ENCODE assay signal across 19 cellular contexts in genomic region chr5:111076076-111076475, GRCh38. TPM values are rescaled to one million over a fixed set of nuclear protein-coding genes. Genes with fewer than 3 reads are reported as not detected.
DNase-seq lines count a peak whose midpoint lies in the region; ATAC-seq, FAIRE-seq and TF ChIP-seq lines count a peak whose summit lies in the region.
"Had no signal": no experiment of that assay in that cellular context is flagged by ENCODE, and none has a peak within 500 bp of the region (broad histone marks: within the 10 kb centered on the region; RNA-seq: fewer than 3 reads in every experiment).

No MANE protein-coding gene starts in this region.

- ATAC-seq in activated CD4-positive, CD25-positive, alpha-beta regulatory T cell treated with anti-CD3 and anti-CD28 coated beads, Interleukin-2, amount 50 U/mL, for 24 hours: no peak
- no peak for ATAC-seq in GM19351 (IDR thresholded peaks at IDR 0.05; ENCODE audit: unreplicated experiment)

- peak overlapping the region; percentile 36 for H2AFZ ChIP-seq in ACC112 (ENCODE audit: low read length, unreplicated experiment)

- peaks cover 26% of the 10 kb centered on the region for H3K4me1 ChIP-seq in ACC112 (ENCODE audit: control insufficient read depth, insufficient read depth, low read length, unreplicated experiment)
- peaks cover 33% of the 10 kb centered on the region for H3K4me1 ChIP-seq in adipocyte (ENCODE audit: control insufficient read depth, insufficient read depth, low read length)
- H3K4me1 ChIP-seq: BE2C had no signal

- H3K4me3 ChIP-seq in ACC112 (ENCODE audit: low read depth, low read length) (peak overlapping the region; percentile 46), adipocyte (ENCODE audit: low read length) (peak overlapping the region; percentile 55), fibroblast of villous mesenchyme (ENCODE audit: low read depth, low read length) (no peak overlapping the region)

- H3K9ac ChIP-seq in adipocyte (ENCODE audit: low read length): no peak overlapping the region

- H3K36me3 ChIP-seq in ACC112 (ENCODE audit: insufficient read depth, low read length) (no peaks in the 10 kb centered on the region), adipocyte (ENCODE audit: control insufficient read depth, insufficient read depth, low read length, severe bottlenecking) (no peaks in the 10 kb centered on the region)
- H3K36me3 ChIP-seq: BE2C had no signal

- no peaks in the 10 kb centered on the region for H3K27me3 ChIP-seq in ACC112 (ENCODE audit: insufficient read depth, low read length)
- H3K27me3 ChIP-seq in adipocyte (replicated peaks; ENCODE audit: control insufficient read depth, insufficient read depth, low read length): no peaks in the 10 kb centered on the region

- H3K27ac ChIP-seq in ACC112 (ENCODE audit: low read depth, low read length): peak overlapping the region; percentile 44

- no peaks in the 10 kb centered on the region for H3K79me2 ChIP-seq in ACC112 (ENCODE audit: control insufficient read depth, insufficient read depth, low read length, unreplicated experiment)

- no peaks in the 10 kb centered on the region for H3K9me3 ChIP-seq in adipocyte (ENCODE audit: control insufficient read depth, low read length)
- H3K9me3 ChIP-seq: BE2C had no signal

- TF ChIP-seq CTCF in fibroblast of villous mesenchyme (IDR thresholded peaks at IDR 0.05; ENCODE audit: insufficient read depth, low read depth, low read length): no peak

- DNase-seq in HCEC 1CT (peak; percentile 28), adipocyte (ENCODE audit: low read depth) (peak; percentile 51), fibroblast of villous mesenchyme (ENCODE audit: low read depth) (peak; percentile 33), GM19239 (ENCODE audit: insufficient read length, low spot score) (no peak)
- DNase-seq: BE2C; CD8-positive, alpha-beta memory T cell; DMS 273 treated with DMSO at 0.1 percent for 48 hours; H9; MM.1S; NCI-H1436; NCI-H2081; NCI-H524; RPMI8226 had no signal

- FAIRE-seq in GM19239 (lab: Jason Lieb, UNC): no peak

RNA-seq across cellular contexts. Expression of gene TSLP, which starts 4.6 kb away (rescaled TPM):
- 0.32 and 0.43 TPM in 2 replicates for total RNA-seq in fibroblast of villous mesenchyme
- total RNA-seq: Daoy, OCI-LY7, SK-MEL-5 had no signal

RNA-seq across cellular contexts. Expression of gene WDR36, which starts 16.1 kb away (rescaled TPM):
- 41.6 and 61.7 TPM in 2 replicates for total RNA-seq in fibroblast of villous mesenchyme
